In the genomic region with DNA sequence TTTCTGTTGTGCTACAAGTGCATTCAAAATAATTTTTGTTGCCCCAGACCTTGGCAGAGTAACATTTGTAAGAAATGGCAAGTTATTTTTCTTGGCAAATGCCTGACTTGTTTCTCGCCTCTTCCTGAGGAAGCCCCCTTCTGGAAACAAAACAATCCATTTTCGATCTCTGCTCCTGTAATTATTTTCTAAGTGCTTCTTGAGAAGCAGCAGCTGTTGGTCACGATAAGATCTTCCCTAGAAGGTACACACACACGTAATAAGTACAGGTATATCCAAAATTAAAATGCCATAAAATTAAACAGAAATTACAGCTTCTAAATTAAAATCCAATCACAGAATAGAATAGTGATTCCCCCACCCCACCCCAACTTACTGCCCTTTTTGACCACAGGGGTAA, we compare ENCODE assay signal across 34 cellular contexts. TPM values are rescaled to one million over a fixed set of nuclear protein-coding genes. Genes with fewer than 3 reads are reported as not detected.
DNase-seq lines count a peak whose midpoint lies in the region; ATAC-seq and TF ChIP-seq lines count a peak whose summit lies in the region.
"Had no signal": no experiment of that assay in that cellular context is flagged by ENCODE, and none has a peak within 500 bp of the region (broad histone marks: within the 10 kb centered on the region; RNA-seq: fewer than 3 reads in every experiment).

No MANE protein-coding gene starts in this region.

- peak overlapping the region; percentile 19 to 62 (median 43) for H3K27ac ChIP-seq in thyroid gland
- H3K27ac ChIP-seq in SJCRH30, result no peak overlapping the region
- H3K27ac ChIP-seq in caudate nucleus (ENCODE audit: low read depth, low read length), result no peak overlapping the region
- H3K27ac ChIP-seq: 22Rv1, C4-2B, colonic mucosa, lower lobe of right lung, psoas muscle, SJSA1, upper lobe of left lung, WERI-Rb-1 had no signal

- DNase-seq in DMS 273 (lab: John Stamatoyannopoulos, UW; ENCODE audit: unreplicated experiment) (peak; percentile 6), DMS 273 treated with DMSO at 0.1 percent for 48 hours (lab: John Stamatoyannopoulos, UW) (no peak), NCI-H2227 treated with DMSO at 0.1 percent for 48 hours (lab: John Stamatoyannopoulos, UW) (peak; percentile 65), fibroblast of pulmonary artery (ENCODE audit: low read depth) (peak; percentile 35), thyroid gland (no peak), SJCRH30 (no peak), caudate nucleus (lab: John Stamatoyannopoulos, UW) (no peak)
- DNase-seq: activated CD4-positive, alpha-beta T cell treated with anti-CD3 and anti-CD28 coated beads for 4 hours; activated CD8-positive, alpha-beta T cell treated with anti-CD3 and anti-CD28 coated beads, Interleukin-2, amount 10 ng/mL, durations not matched to agents 7 days and 5 days; activated naive CD4-positive, alpha-beta T cell treated with anti-CD3 and anti-CD28 coated beads, Interleukin-2, amount 10 ng/mL, durations not matched to agents 7 days and 5 days; amniotic stem cell; COR-L47; H7; head of caudate nucleus; kidney glomerular epithelial cell; lower lobe of right lung; naive thymus-derived CD4-positive, alpha-beta T cell; NCI-H1092 treated with DMSO at 0.1 percent for 48 hours; NCI-H2029; NCI-H446; NCI-H82; nucleus accumbens; psoas muscle; RPMI8226; stimulated activated CD4-positive, alpha-beta T cell treated with anti-CD3 and anti-CD28 coated beads, Interleukin-15, amount 100 ng/mL, for 24 hours; stimulated activated CD4-positive, alpha-beta T cell treated with anti-CD3 and anti-CD28 coated beads, Interleukin-4, amount 100 ng/mL, for 4 hours; upper lobe of left lung; WERI-Rb-1 had no signal

- intact Hi-C loops in thyroid gland (cut with DNase I), result no loop called here

- H3K9me3 ChIP-seq in thyroid gland (no peaks in the 10 kb centered on the region), SJCRH30 (replicated peaks) (no peaks in the 10 kb centered on the region)
- H3K9me3 ChIP-seq: colonic mucosa, lower lobe of right lung, psoas muscle, SJSA1, upper lobe of left lung had no signal

- no peak for ATAC-seq in GM21381 (IDR thresholded peaks at IDR 0.05; ENCODE audit: unreplicated experiment)
- ATAC-seq: activated CD8-positive, alpha-beta T cell treated with anti-CD3 and anti-CD28 coated beads, Interleukin-2, amount 10 ng/mL, durations not matched to agents 7 days and 5 days; activated T-helper 17 cell treated with anti-CD3 and anti-CD28 coated beads, Interleukin-2, amount 50 U/mL, for 72 hours; lower lobe of right lung; naive thymus-derived CD4-positive, alpha-beta T cell; psoas muscle had no signal

- no peaks in the 10 kb centered on the region for H3K27me3 ChIP-seq in thyroid gland
- no peaks in the 10 kb centered on the region for H3K27me3 ChIP-seq in SJCRH30
- H3K27me3 ChIP-seq: colonic mucosa, SJSA1, upper lobe of left lung had no signal

- no peak overlapping the region for H3K4me3 ChIP-seq in fibroblast of pulmonary artery (replicated peaks; ENCODE audit: low read depth, low read length)
- H3K4me3 ChIP-seq in thyroid gland (replicated peaks in 1 of 3), result no peak overlapping the region
- H3K4me3 ChIP-seq in SJCRH30, result no peak overlapping the region
- H3K4me3 ChIP-seq: colonic mucosa, lower lobe of right lung, psoas muscle, SJSA1, upper lobe of left lung had no signal

- 28 to 32% methylated on average over 4 of the region's 4 CpGs for WGBS in thyroid gland, 2 donors

- H3K4me1 ChIP-seq in thyroid gland (peaks cover 20 to 25% of the 10 kb centered on the region in 2 donors), SJCRH30 (no peaks in the 10 kb centered on the region)
- H3K4me1 ChIP-seq: colonic mucosa, psoas muscle, SJSA1 had no signal

- no peak for TF ChIP-seq CTCF in fibroblast of pulmonary artery (IDR thresholded peaks at IDR 0.05; ENCODE audit: low read length, missing control alignments)
- no peak for TF ChIP-seq CTCF in thyroid gland (IDR thresholded peaks at IDR 0.05)

- H3K36me3 ChIP-seq in thyroid gland (peaks cover 0 to 9% of the 10 kb centered on the region in 2 donors), SJCRH30 (peaks cover 35% of the 10 kb centered on the region)
- H3K36me3 ChIP-seq: colonic mucosa had no signal

- TF ChIP-seq POLR2A in thyroid gland (IDR thresholded peaks at IDR 0.05), result no peak

RNA-seq across cellular contexts. Expression of gene LPGAT1, which starts 47.3 kb away (rescaled TPM):
- 100 to 1,000 TPM; 168 to 308 (median 203) TPM for total RNA-seq in thyroid gland
- 69.6 and 70.0 TPM in 2 replicates for total RNA-seq in SJCRH30 (2014; rRNA removed; shearing (Covaris generic))

Comparison
In these comparisons a context has a peak if more than half of its experiments do, and no peak if none do; other contexts are left out.
1. DNase-seq: peak in DMS 273 (single experiment), NCI-H2227 treated with DMSO at 0.1 percent for 48 hours (single experiment) and fibroblast of pulmonary artery (single experiment); none in DMS 273 treated with DMSO at 0.1 percent for 48 hours (single experiment), thyroid gland (0 of 2), SJCRH30 (0 of 2) and caudate nucleus (0 of 61).
2. H3K27ac ChIP-seq: peak in thyroid gland (3 of 3); none in SJCRH30 (single experiment) and caudate nucleus (single experiment).